14 cellular contexts compared by ENCODE assay signal in genomic region chr12:2753536-2753935, GRCh38. TPM values are rescaled to one million over a fixed set of nuclear protein-coding genes. Genes with fewer than 3 reads are reported as not detected.
DNase-seq lines count a peak whose midpoint lies in the region; ATAC-seq and TF ChIP-seq lines count a peak whose summit lies in the region.
"Had no signal": no experiment of that assay in that cellular context is flagged by ENCODE, and none has a peak within 500 bp of the region (broad histone marks: within the 10 kb centered on the region; RNA-seq: fewer than 3 reads in every experiment).

No MANE protein-coding gene starts in this region.

- H3K27me3 Mint-ChIP-seq in WTC11 (ENCODE audit: low read depth) (peaks cover 36% of the 10 kb centered on the region), glutamatergic neuron (ENCODE audit: unreplicated experiment) (peaks cover 4% of the 10 kb centered on the region)
- H3K27me3 Mint-ChIP-seq in naive thymus-derived CD4-positive, alpha-beta T cell: peaks cover 30 to 63% (median 49%) of the 10 kb centered on the region in 5 donors

- H3K27ac Mint-ChIP-seq in WTC11 (no peak overlapping the region), glutamatergic neuron (ENCODE audit: unreplicated experiment) (no peak overlapping the region)
- H3K27ac Mint-ChIP-seq in naive thymus-derived CD4-positive, alpha-beta T cell: peak overlapping the region in 1 of 9 donors; percentile 43
- H3K27ac Mint-ChIP-seq: CD14-positive monocyte; CD8-positive, alpha-beta memory T cell had no signal

- H3K27ac ChIP-seq in thyroid gland: no peak overlapping the region
- H3K27ac ChIP-seq in naive thymus-derived CD4-positive, alpha-beta T cell (ENCODE audit: low read depth, low read length): no peak overlapping the region

- H3K9me3 ChIP-seq in thyroid gland: no peaks in the 10 kb centered on the region
- H3K9me3 ChIP-seq in naive thymus-derived CD4-positive, alpha-beta T cell (ENCODE audit: control insufficient read depth in 2 of 3, low read length in 3 of 3): no peaks in the 10 kb centered on the region

- H3K4me1 ChIP-seq in thyroid gland: peaks cover 0 to 4% of the 10 kb centered on the region in 2 donors
- H3K4me1 ChIP-seq in naive thymus-derived CD4-positive, alpha-beta T cell (ENCODE audit: control insufficient read depth in 2 of 2, insufficient read depth in 2 of 2, low read length in 2 of 2): no peaks in the 10 kb centered on the region
- H3K4me1 ChIP-seq: Caco-2 had no signal

- H3K4me1 Mint-ChIP-seq in WTC11: peaks cover 62% of the 10 kb centered on the region
- no peaks in the 10 kb centered on the region for H3K4me1 Mint-ChIP-seq in glutamatergic neuron (ENCODE audit: low read depth, unreplicated experiment)
- peaks cover 0 to 8% (median 0%) of the 10 kb centered on the region in 7 donors for H3K4me1 Mint-ChIP-seq in naive thymus-derived CD4-positive, alpha-beta T cell

- intact Hi-C loops in thyroid gland (cut with DNase I): no loop called here
- intact Hi-C loops in naive thymus-derived CD4-positive, alpha-beta T cell (cut with micrococcal nuclease): loop anchor here (2.0 to 5.0 kb wide), 2 partner anchors 39 to 59 kb away; partner anchors contain the start of genes FKBP4 (in 1 of the 2) and ITFG2 (in 1 of the 2)

- H3K4me3 Mint-ChIP-seq in WTC11 (peak overlapping the region; percentile 58), glutamatergic neuron (ENCODE audit: unreplicated experiment) (peak overlapping the region; percentile 53)
- no peak overlapping the region for H3K4me3 Mint-ChIP-seq in naive thymus-derived CD4-positive, alpha-beta T cell

- H3K36me3 ChIP-seq in H7 (replicated peaks; ENCODE audit: control insufficient read depth, insufficient read depth, low read length) (no peaks in the 10 kb centered on the region), thyroid gland (no peaks in the 10 kb centered on the region)
- H3K36me3 ChIP-seq in naive thymus-derived CD4-positive, alpha-beta T cell (ENCODE audit: control insufficient read depth in 2 of 3, insufficient read depth in 3 of 3, low read length in 3 of 3): no peaks in the 10 kb centered on the region

- DNase-seq in CD1c-positive myeloid dendritic cell (ENCODE audit: extremely low spot score) (peak; percentile 9), H7 (peak; percentile 70), WTC11 (ENCODE audit: low spot score) (peak; percentile 21), glutamatergic neuron (no peak), activated gamma-delta T cell treated with Interleukin-2 at 50 U/mL for 16 hours (no peak), thyroid gland (no peak), GM10266 (ENCODE audit: extremely low spot score) (no peak)
- DNase-seq in naive thymus-derived CD4-positive, alpha-beta T cell: no peak
- DNase-seq: Caco-2; CD8-positive, alpha-beta memory T cell; DMS53; GF-D8; IMR-90 had no signal

- no peak for ATAC-seq in WTC11
- no peak for ATAC-seq in naive thymus-derived CD4-positive, alpha-beta T cell

- WGBS in thyroid gland, 2 donors: 37 to 47% methylated on average over 8 of the region's 8 CpGs

- H3K36me3 Mint-ChIP-seq in WTC11 (no peaks in the 10 kb centered on the region), glutamatergic neuron (ENCODE audit: unreplicated experiment) (no peaks in the 10 kb centered on the region)
- H3K36me3 Mint-ChIP-seq in naive thymus-derived CD4-positive, alpha-beta T cell: peaks cover 0 to 16% (median 5%) of the 10 kb centered on the region in 5 donors
- H3K36me3 Mint-ChIP-seq: CD14-positive monocyte had no signal

- POLR2A ChIA-PET in WTC11 (lab: Charles Lee): no interaction called here
- POLR2A ChIA-PET in naive thymus-derived CD4-positive, alpha-beta T cell (lab: Charles Lee): no interaction called here

- H3K27me3 ChIP-seq in H7 (ENCODE audit: control insufficient read depth, insufficient read depth, low read length) (peaks cover 10% of the 10 kb centered on the region), thyroid gland (no peaks in the 10 kb centered on the region)
- no peaks in the 10 kb centered on the region for H3K27me3 ChIP-seq in naive thymus-derived CD4-positive, alpha-beta T cell (ENCODE audit: control insufficient read depth in 2 of 2, insufficient read depth in 2 of 2, low read length in 2 of 2)

- H3K4me3 ChIP-seq in H7 (ENCODE audit: insufficient read depth, low read depth, low read length) (no peak overlapping the region), thyroid gland (replicated peaks in 1 of 3) (no peak overlapping the region)
- no peak overlapping the region for H3K4me3 ChIP-seq in naive thymus-derived CD4-positive, alpha-beta T cell (ENCODE audit: low read length)

- TF ChIP-seq CTCF in WTC11 (IDR thresholded peaks at IDR 0.05) (no peak), glutamatergic neuron (IDR thresholded peaks at IDR 0.05; ENCODE audit: partially characterized antibody, unreplicated experiment) (no peak), thyroid gland (IDR thresholded peaks at IDR 0.05) (no peak), GM10266 (IDR thresholded peaks at IDR 0.05; ENCODE audit: control insufficient read depth, insufficient read depth, low read depth, missing control alignments) (no peak)

- CTCF ChIA-PET in WTC11 (lab: Charles Lee): interaction anchor here (0.6 to 7.2 kb wide), 7 partner anchors 11 to 132 kb away, joined by 3 to 95 read pairs (median 3); no protein-coding TSS in a partner anchor
- CTCF ChIA-PET in naive thymus-derived CD4-positive, alpha-beta T cell (lab: Charles Lee): no interaction called here

- TF ChIP-seq POLR2A in thyroid gland (IDR thresholded peaks at IDR 0.05): no peak

- H3K9me3 Mint-ChIP-seq in WTC11 (peaks cover 9% of the 10 kb centered on the region), glutamatergic neuron (ENCODE audit: unreplicated experiment) (peaks cover 5% of the 10 kb centered on the region)
- H3K9me3 Mint-ChIP-seq in naive thymus-derived CD4-positive, alpha-beta T cell: peaks cover 0 to 19% (median 5%) of the 10 kb centered on the region in 11 donors

TF ChIP-seq in WTC11, 78 proteins besides CTCF, POLR2A, EP300 and RAD21 (continues in another document):
- TF ChIP-seq ZNF671 (CRISPR knock-in tag; IDR thresholded peaks at IDR 0.05) (no peak), TP53 (CRISPR knock-in tag; IDR thresholded peaks at IDR 0.05) (no peak), CREM (CRISPR knock-in tag; IDR thresholded peaks at IDR 0.05) (no peak), E2F4 (CRISPR knock-in tag; IDR thresholded peaks at IDR 0.05; ENCODE audit: borderline replicate concordance, low read depth) (no peak), ETV6 (CRISPR knock-in tag; IDR thresholded peaks at IDR 0.05) (no peak), NR2C2 (CRISPR knock-in tag; IDR thresholded peaks at IDR 0.05) (no peak), TCF7 (CRISPR knock-in tag; IDR thresholded peaks at IDR 0.05; ENCODE audit: low read depth) (no peak), MXD4 (CRISPR knock-in tag; IDR thresholded peaks at IDR 0.05; ENCODE audit: borderline replicate concordance) (no peak), ZBTB43 (CRISPR knock-in tag; IDR thresholded peaks at IDR 0.05) (no peak), ELF4 (CRISPR knock-in tag; IDR thresholded peaks at IDR 0.05; ENCODE audit: low read depth) (no peak), MLX (CRISPR knock-in tag; IDR thresholded peaks at IDR 0.05) (no peak)

RNA-seq across cellular contexts. Expression of gene FKBP4, which starts 41.2 kb away (rescaled TPM):
- 143 and 147 TPM in 2 replicates for total RNA-seq in H7 (2014; rRNA removed; shearing (Covaris generic))
- 245 to 257 TPM (median 249 TPM) in 3 replicates for total RNA-seq in WTC11 (2021)
- total RNA-seq in glutamatergic neuron (ENCODE audit: unreplicated experiment): 57.5 TPM
- total RNA-seq in thyroid gland: 10 to 100 TPM; 43.5 to 69.9 (median 47.0) TPM
- total RNA-seq in naive thymus-derived CD4-positive, alpha-beta T cell: 10 to 100 TPM; 47.4 to 95.4 (median 54.6) TPM
- polyA plus RNA-seq in naive thymus-derived CD4-positive, alpha-beta T cell: 10 to 100 TPM; 27.3 to 39.6 TPM

RNA-seq across cellular contexts. Expression of gene ITFG2, which starts 58.9 kb away (rescaled TPM):
- 11.8 and 20.5 TPM in 2 replicates for total RNA-seq in H7 (2014; rRNA removed; shearing (Covaris generic))
- 23.9 to 26.0 TPM (median 25.4 TPM) in 3 replicates for total RNA-seq in WTC11 (2021)
- 37.4 TPM for total RNA-seq in glutamatergic neuron (ENCODE audit: unreplicated experiment)
- 10 to 100 TPM; 40.6 to 87.9 (median 64.7) TPM for total RNA-seq in thyroid gland
- 100 to 1,000 TPM in 2 of 5 experiments, 10 to 100 TPM in 3; 50.4 to 156 (median 95.6) TPM for total RNA-seq in naive thymus-derived CD4-positive, alpha-beta T cell
- 10 to 100 TPM; 52.3 to 76.1 TPM for polyA plus RNA-seq in naive thymus-derived CD4-positive, alpha-beta T cell

Comparison
In these comparisons a context has a peak if more than half of its experiments do, and no peak if none do; other contexts are left out.
1. DNase-seq: peak in CD1c-positive myeloid dendritic cell (single experiment), H7 (single experiment) and WTC11 (single experiment); none in glutamatergic neuron (single experiment), activated gamma-delta T cell treated with Interleukin-2 at 50 U/mL for 16 hours (single experiment), thyroid gland (0 of 2), naive thymus-derived CD4-positive, alpha-beta T cell (0 of 9) and GM10266 (single experiment).
2. H3K4me3 Mint-ChIP-seq: peak in WTC11 (single experiment) and glutamatergic neuron (single experiment); none in naive thymus-derived CD4-positive, alpha-beta T cell (0 of 10).